8 cellular contexts compared by ENCODE assay signal in the genomic region with DNA sequence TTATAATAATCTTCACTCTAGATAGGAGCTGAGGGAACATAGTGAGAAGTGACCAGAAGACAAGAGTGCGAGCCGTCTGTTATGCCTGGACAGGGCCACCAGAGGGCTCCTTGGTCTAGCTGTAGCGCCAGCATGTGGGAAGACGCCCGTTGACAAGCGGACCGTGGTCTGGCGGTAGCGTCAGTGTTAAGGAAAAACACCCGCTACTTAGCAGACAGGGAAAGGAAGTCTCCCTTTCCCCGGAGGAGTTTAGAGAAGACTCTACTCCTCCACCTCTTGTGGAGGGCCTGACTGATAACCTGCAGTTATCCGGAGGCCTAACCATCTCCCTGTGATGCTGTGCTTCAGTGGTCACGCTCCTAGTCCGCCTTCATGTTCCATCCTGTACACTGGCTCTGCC.
A peak's percentile ranks its signal among the peaks of the same experiment; 100 is the strongest.
DNase-seq lines count a peak whose midpoint lies in the region; ATAC-seq and TF ChIP-seq lines count a peak whose summit lies in the region.
"Not testable (repeated sequence)": the region's sequence is repeated elsewhere in the genome, so short reads cannot be mapped to it uniquely, and the experiment has no call there.

No MANE protein-coding gene starts in this region.

- H4K8ac ChIP-seq in trophoblast cell (ENCODE audit: low read depth, low read length) = not testable (repeated sequence)

- not testable (repeated sequence) for H2BK120ac ChIP-seq in trophoblast cell (ENCODE audit: insufficient read depth, low read length, poor library complexity)

- H3K9ac ChIP-seq in DND-41 (ENCODE audit: low read depth, low read length); trophoblast cell (ENCODE audit: low read length): not testable (repeated sequence)

- not testable (repeated sequence) for H3K18ac ChIP-seq in trophoblast cell (ENCODE audit: low read length)

- H2BK12ac ChIP-seq in trophoblast cell (ENCODE audit: low read length) = not testable (repeated sequence)

- not testable (repeated sequence) for H3K79me1 ChIP-seq in trophoblast cell (ENCODE audit: low read length)

- TF ChIP-seq POLR2A in breast epithelium (IDR thresholded peaks at IDR 0.05) = not testable (repeated sequence)

- peaks cover 15% of the 10 kb centered on the region for H3K27me3 Mint-ChIP-seq in activated B cell treated with CpG ODN at 0.5 μM for 24 hours

- H3K27ac ChIP-seq in DND-41 (ENCODE audit: low read length); breast epithelium; trophoblast cell (ENCODE audit: low read depth, low read length); thoracic aorta: not testable (repeated sequence)

- not testable (repeated sequence) for DNase-seq in DND-41; activated B cell treated with CpG ODN at 0.5 μM for 24 hours; thoracic aorta (ENCODE audit: low spot score)
- DNase-seq in HS-27A (ENCODE audit: low read depth) (peak; percentile 22), NCI-H82 (lab: John Stamatoyannopoulos, UW) (peak; percentile 82), breast epithelium (ENCODE audit: low spot score in 2 of 2) (peak in 1 of 2 donors; percentile 35), hepatic stellate cell (ENCODE audit: low spot score) (peak; percentile 31), trophoblast cell (peak; percentile 61 to 84)

- H3K4me3 ChIP-seq in DND-41 (ENCODE audit: low read depth in 1 of 2, low read length in 2 of 2); trophoblast cell (ENCODE audit: low read depth, low read length): not testable (repeated sequence)
- H3K4me3 ChIP-seq in breast epithelium (peak overlapping the region in 1 of 3 donors; percentile 8), thoracic aorta (peak overlapping the region; percentile 27)

- WGBS in trophoblast cell (ENCODE audit: extremely low coverage, insufficient coverage, insufficient read length) = no CpG with 5 or more reads among the region's 14 CpGs

- not testable (repeated sequence) for H2AK5ac ChIP-seq in trophoblast cell (ENCODE audit: low read length)

- not testable (repeated sequence) for H3K9me3 ChIP-seq in DND-41 (ENCODE audit: insufficient read depth, low read length, severe bottlenecking); breast epithelium; trophoblast cell (ENCODE audit: insufficient read depth, low read depth, low read length); thoracic aorta

- not testable (repeated sequence) for H3K4me3 Mint-ChIP-seq in activated B cell treated with CpG ODN at 0.5 μM for 24 hours

- not testable (repeated sequence) for H4K12ac ChIP-seq in trophoblast cell (ENCODE audit: low read depth, low read length)

- not testable (repeated sequence) for H3K4ac ChIP-seq in trophoblast cell (ENCODE audit: low read depth, low read length)

- H3K4me1 Mint-ChIP-seq in activated B cell treated with CpG ODN at 0.5 μM for 24 hours = not testable (repeated sequence)

- ATAC-seq in DND-41 (ENCODE audit: insufficient read depth, low read depth); activated B cell treated with CpG ODN at 0.5 μM for 24 hours (ENCODE audit: low read depth); thoracic aorta (ENCODE audit: insufficient number of reproducible peaks, low FRiP score, low read depth): not testable (repeated sequence)

- not testable (repeated sequence) for H3K36me3 Mint-ChIP-seq in activated B cell treated with CpG ODN at 0.5 μM for 24 hours (ENCODE audit: low read depth)

- H3K4me2 ChIP-seq in DND-41 (ENCODE audit: insufficient read depth, low read length) = not testable (repeated sequence)
- H3K4me2 ChIP-seq in trophoblast cell (ENCODE audit: low read length) = peak overlapping the region; percentile 52

- intact Hi-C loops in activated B cell treated with CpG ODN at 0.5 μM for 24 hours (cut with micrococcal nuclease) = loop anchor here (1.0 to 10.0 kb wide), 4 partner anchors 53 to 1610 kb away; no protein-coding TSS in a partner anchor
- intact Hi-C loops in breast epithelium (cut with DNase I; ENCODE audit: low total_unique reads) = not testable (repeated sequence)

- not testable (repeated sequence) for H4K20me1 ChIP-seq in DND-41 (ENCODE audit: insufficient read depth, low read length)

- not testable (repeated sequence) for H2AFZ ChIP-seq in DND-41 (ENCODE audit: low read depth, low read length); trophoblast cell (ENCODE audit: insufficient read depth, low read length, poor library complexity)

- H3K36me3 ChIP-seq in DND-41 (ENCODE audit: insufficient read depth, low read length); breast epithelium; trophoblast cell (ENCODE audit: control insufficient read depth in 1 of 2, insufficient read depth in 2 of 2, low read length in 2 of 2); thoracic aorta: not testable (repeated sequence)

- H3K23ac ChIP-seq in trophoblast cell (ENCODE audit: low read length) = not testable (repeated sequence)

- H3K27me3 ChIP-seq in DND-41 (ENCODE audit: insufficient read depth, low read length, poor library complexity); breast epithelium; trophoblast cell (ENCODE audit: insufficient read depth, low read length); thoracic aorta (replicated peaks; ENCODE audit: insufficient read depth): not testable (repeated sequence)

- peak; percentile 52 for TF ChIP-seq CTCF in DND-41 (IDR thresholded peaks at IDR 0.05; ENCODE audit: borderline replicate concordance, extremely low read depth, low read length, poor library complexity, severe bottlenecking)
- TF ChIP-seq CTCF in activated B cell treated with CpG ODN at 0.5 μM for 24 hours (IDR thresholded peaks at IDR 0.05) = peak; percentile 29
- peak in 2 of 3 donors; percentile 39 to 48 for TF ChIP-seq CTCF in breast epithelium (IDR thresholded peaks at IDR 0.05)
- TF ChIP-seq CTCF in thoracic aorta (IDR thresholded peaks at IDR 0.05) = peak; percentile 65

- CTCF ChIA-PET in activated B cell treated with CpG ODN at 0.5 μM for 24 hours (lab: Charles Lee) = interaction anchor here (0.9 to 4.5 kb wide), 6 partner anchors 9 to 1610 kb away, joined by 3 to 46 read pairs (median 4); no protein-coding TSS in a partner anchor

- not testable (repeated sequence) for H3K27ac Mint-ChIP-seq in activated B cell treated with CpG ODN at 0.5 μM for 24 hours

- POLR2A ChIA-PET in activated B cell treated with CpG ODN at 0.5 μM for 24 hours (lab: Charles Lee) = not testable (repeated sequence)

- not testable (repeated sequence) for H3K79me2 ChIP-seq in DND-41 (ENCODE audit: insufficient read depth, low read length); trophoblast cell (ENCODE audit: control insufficient read depth, insufficient read depth, low read length, poor library complexity)

- not testable (repeated sequence) for H3K14ac ChIP-seq in trophoblast cell (ENCODE audit: low read length)

- not testable (repeated sequence) for H4K91ac ChIP-seq in trophoblast cell (ENCODE audit: low read depth, low read length)

- not testable (repeated sequence) for H3K9me3 Mint-ChIP-seq in activated B cell treated with CpG ODN at 0.5 μM for 24 hours

- H3K4me1 ChIP-seq in DND-41 (ENCODE audit: insufficient read depth, low read length); breast epithelium; trophoblast cell (ENCODE audit: control insufficient read depth in 1 of 2, insufficient read depth in 2 of 2, low read length in 2 of 2); thoracic aorta (ENCODE audit: control insufficient read depth in 1 of 2, low read depth in 2 of 2): not testable (repeated sequence)

- H2BK5ac ChIP-seq in trophoblast cell (ENCODE audit: low read depth, low read length, poor library complexity) = not testable (repeated sequence)
